Comparison of ENCODE assay signal across 22 cellular contexts in genomic region chr1:178544531-178544930, GRCh38. TPM values are rescaled to one million over a fixed set of nuclear protein-coding genes. Genes with fewer than 3 reads are reported as not detected.
A peak's percentile ranks its signal among the peaks of the same experiment; 100 is the strongest.
DNase-seq lines count a peak whose midpoint lies in the region; ATAC-seq, FAIRE-seq and TF ChIP-seq lines count a peak whose summit lies in the region.
"Had no signal": no experiment of that assay in that cellular context is flagged by ENCODE, and none has a peak within 500 bp of the region (broad histone marks: within the 10 kb centered on the region; RNA-seq: fewer than 3 reads in every experiment).

No MANE protein-coding gene starts in this region.

- no peaks in the 10 kb centered on the region for H3K9me3 ChIP-seq in CD8-positive, alpha-beta memory T cell (ENCODE audit: low read length)
- H3K9me3 ChIP-seq in PC-3 (ENCODE audit: low read length) (no peaks in the 10 kb centered on the region), neural progenitor cell (ENCODE audit: low read depth) (no peaks in the 10 kb centered on the region), pancreas (no peaks in the 10 kb centered on the region)
- H3K9me3 ChIP-seq: MG63, Peyer's patch had no signal

- no peaks in the 10 kb centered on the region for H3K9me3 Mint-ChIP-seq in CD8-positive, alpha-beta memory T cell
- no peaks in the 10 kb centered on the region for H3K9me3 Mint-ChIP-seq in neural progenitor cell
- H3K9me3 Mint-ChIP-seq: activated CD8-positive, alpha-beta T cell treated with anti-CD3 and anti-CD28 coated beads for 36 hours had no signal

- peak overlapping the region in 1 of 8 donors; percentile 14 for H3K27ac Mint-ChIP-seq in CD8-positive, alpha-beta memory T cell
- H3K27ac Mint-ChIP-seq in neural progenitor cell: no peak overlapping the region
- H3K27ac Mint-ChIP-seq: activated CD8-positive, alpha-beta T cell treated with anti-CD3 and anti-CD28 coated beads for 36 hours had no signal

- FAIRE-seq in pancreas (lab: Jason Lieb, UNC): no peak
- FAIRE-seq: HTR-8/SVneo, islet of Langerhans had no signal

- intact Hi-C loops in PC-3 (cut with micrococcal nuclease) (loop anchor here (5.0 kb wide), 1 partner anchor 108 kb away; no protein-coding TSS in a partner anchor), pancreas (cut with DNase I) (loop anchor here in 2 of 3 donors (5.0 kb wide), 2 partner anchors 208 to 458 kb away; no protein-coding TSS in a partner anchor)

- H3F3A ChIP-seq in PC-3 (ENCODE audit: low read length, unreplicated experiment): no peaks in the 10 kb centered on the region
- peaks cover 17% of the 10 kb centered on the region for H3F3A ChIP-seq in neural progenitor cell (ENCODE audit: low read depth)

- no peak overlapping the region for H3K4me3 ChIP-seq in CD8-positive, alpha-beta memory T cell (ENCODE audit: low read length)
- H3K4me3 ChIP-seq in PC-3 (ENCODE audit: low read length): no peak overlapping the region
- no peak overlapping the region for H3K4me3 ChIP-seq in epithelial cell of esophagus (ENCODE audit: low read length)
- H3K4me3 ChIP-seq in neural progenitor cell: no peak overlapping the region
- no peak overlapping the region for H3K4me3 ChIP-seq in pancreas

- WGBS in pancreas, 2 donors: 81 to 83% methylated on average over 9 of the region's 9 CpGs

- peaks cover 0 to 7% (median 0%) of the 10 kb centered on the region in 3 donors for H3K36me3 Mint-ChIP-seq in CD8-positive, alpha-beta memory T cell
- peaks cover 21% of the 10 kb centered on the region for H3K36me3 Mint-ChIP-seq in neural progenitor cell

- ATAC-seq in PC-3 (no peak), pancreas (no peak)
- ATAC-seq: activated CD8-positive, alpha-beta T cell treated with anti-CD3 and anti-CD28 coated beads for 36 hours; sciatic nerve had no signal

- peaks cover 32% of the 10 kb centered on the region for H3K79me2 ChIP-seq in PC-3 (ENCODE audit: low read length)
- no peaks in the 10 kb centered on the region for H3K79me2 ChIP-seq in neural progenitor cell (ENCODE audit: low read depth)

- no TSS peak for BruUV-seq in PC-3 (replicated peaks; lab: Mats Ljungman, UMichigan)

- H3K9ac ChIP-seq in PC-3 (ENCODE audit: low read length) (no peak overlapping the region), neural progenitor cell (no peak overlapping the region)

- H3K36me3 ChIP-seq in CD8-positive, alpha-beta memory T cell (ENCODE audit: insufficient read depth, low read length): no peaks in the 10 kb centered on the region
- peaks cover 3% of the 10 kb centered on the region; the same call in 1 of the 2 replicates for H3K36me3 ChIP-seq in PC-3 (ENCODE audit: low read depth, low read length)
- H3K36me3 ChIP-seq in neural progenitor cell: no peaks in the 10 kb centered on the region
- no peaks in the 10 kb centered on the region for H3K36me3 ChIP-seq in pancreas

- H3K4me1 Mint-ChIP-seq in CD8-positive, alpha-beta memory T cell: peaks cover 5 to 27% (median 17%) of the 10 kb centered on the region in 3 donors
- peaks cover 18% of the 10 kb centered on the region for H3K4me1 Mint-ChIP-seq in neural progenitor cell

- H4K20me1 ChIP-seq in PC-3 (ENCODE audit: low read length) (no peaks in the 10 kb centered on the region), neural progenitor cell (ENCODE audit: low read depth) (no peaks in the 10 kb centered on the region)

- H3K4me3 Mint-ChIP-seq in CD8-positive, alpha-beta memory T cell: peak overlapping the region in 5 of 7 donors; percentile 44 to 97 (median 64)
- H3K4me3 Mint-ChIP-seq in neural progenitor cell: peak overlapping the region; percentile 33

- H2AFZ ChIP-seq in PC-3 (ENCODE audit: low read length) (no peak overlapping the region), neural progenitor cell (replicated peaks) (no peak overlapping the region)

- no peak for DNase-seq in CD8-positive, alpha-beta memory T cell
- no peak for DNase-seq in PC-3
- DNase-seq in epithelial cell of esophagus (ENCODE audit: low read depth): peak; percentile 45
- no peak for DNase-seq in neural progenitor cell (ENCODE audit: low spot score)
- no peak for DNase-seq in DMS153 treated with DMSO at 0.1 percent for 48 hours (lab: John Stamatoyannopoulos, UW; ENCODE audit: unreplicated experiment)
- DNase-seq in NCI-H146 treated with DMSO at 0.1 percent for 48 hours (lab: John Stamatoyannopoulos, UW; ENCODE audit: unreplicated experiment): no peak
- DNase-seq in Kasumi-1 (lab: John Stamatoyannopoulos, UW): no peak
- no peak for DNase-seq in pancreas
- DNase-seq: activated CD8-positive, alpha-beta T cell treated with anti-CD3 and anti-CD28 coated beads for 36 hours; cortex of kidney; HCEC 1CT; mammary epithelial cell; MG63; NCI-H2081; NCI-H524 treated with DMSO at 0.1 percent for 48 hours; stimulated activated CD4-positive, alpha-beta T cell treated with anti-CD3 and anti-CD28 coated beads, Interleukin-2, amount 100 ng/mL, for 24 hours had no signal

- H3K4me2 ChIP-seq in PC-3 (ENCODE audit: low read length) (peak overlapping the region; percentile 89; the same call in 1 of the 2 replicates), neural progenitor cell (no peak overlapping the region)

- TF ChIP-seq CTCF in PC-3 (conservative IDR thresholded peaks at IDR 0.05; ENCODE audit: low read depth, low read length) (no peak), epithelial cell of esophagus (IDR thresholded peaks at IDR 0.05; ENCODE audit: insufficient read depth, low read depth, low read length, missing control alignments) (no peak), neural progenitor cell (IDR thresholded peaks at IDR 0.05) (no peak), pancreas (IDR thresholded peaks at IDR 0.05) (no peak)

- H3K27me3 ChIP-seq in CD8-positive, alpha-beta memory T cell (ENCODE audit: insufficient read depth, low read length, poor library complexity, severe bottlenecking): no peaks in the 10 kb centered on the region
- no peaks in the 10 kb centered on the region for H3K27me3 ChIP-seq in PC-3 (ENCODE audit: low read length)
- H3K27me3 ChIP-seq in neural progenitor cell: no peaks in the 10 kb centered on the region
- no peaks in the 10 kb centered on the region for H3K27me3 ChIP-seq in pancreas
- H3K27me3 ChIP-seq: MG63, Peyer's patch had no signal

- POLR2A ChIA-PET in CD8-positive, alpha-beta memory T cell (lab: Charles Lee): no interaction called here
- POLR2A ChIA-PET in PC-3 (lab: Charles Lee; ENCODE audit: unreplicated experiment): no interaction called here

- H3K9me2 ChIP-seq in PC-3 (replicated peaks; ENCODE audit: low read length): no peaks in the 10 kb centered on the region

- H3K27ac ChIP-seq in CD8-positive, alpha-beta memory T cell (ENCODE audit: low read depth, low read length): no peak overlapping the region
- H3K27ac ChIP-seq in PC-3 (ENCODE audit: low read length) (no peak overlapping the region), neural progenitor cell (no peak overlapping the region), pancreas (no peak overlapping the region)
- H3K27ac ChIP-seq: epithelial cell of prostate had no signal

- peaks cover 11% of the 10 kb centered on the region for H3K4me1 ChIP-seq in CD8-positive, alpha-beta memory T cell (ENCODE audit: insufficient read depth, low read length)
- peaks cover 39% of the 10 kb centered on the region for H3K4me1 ChIP-seq in PC-3 (ENCODE audit: insufficient read depth, low read length)
- H3K4me1 ChIP-seq in neural progenitor cell: peaks cover 5% of the 10 kb centered on the region
- H3K4me1 ChIP-seq in pancreas: no peaks in the 10 kb centered on the region

- CTCF ChIA-PET in CD8-positive, alpha-beta memory T cell (lab: Charles Lee): no interaction called here
- CTCF ChIA-PET in PC-3 (lab: Charles Lee): no interaction called here

- no peaks in the 10 kb centered on the region for H3K27me3 Mint-ChIP-seq in CD8-positive, alpha-beta memory T cell
- H3K27me3 Mint-ChIP-seq in neural progenitor cell (ENCODE audit: insufficient read depth, low read depth): peaks cover 10% of the 10 kb centered on the region
- H3K27me3 Mint-ChIP-seq: activated CD8-positive, alpha-beta T cell treated with anti-CD3 and anti-CD28 coated beads for 36 hours had no signal

RNA-seq across cellular contexts. Expression of gene TEX35, which starts 31.6 kb away (rescaled TPM):
- not detected for total RNA-seq in CD8-positive, alpha-beta memory T cell
- not detected for polyA plus RNA-seq in CD8-positive, alpha-beta memory T cell
- not detected in 2 replicates for total RNA-seq in PC-3 (2014; rRNA removed)
- not detected in 2 replicates for total RNA-seq in neural progenitor cell (ENCODE audit: low replicate concordance)
- total RNA-seq in pancreas: not detected
- not detected for polyA plus RNA-seq in pancreas
- total RNA-seq: activated CD8-positive, alpha-beta T cell treated with anti-CD3 and anti-CD28 coated beads for 36 hours; mammary epithelial cell; Peyer's patch; sciatic nerve; temporal lobe had no signal
- polyA plus RNA-seq: mammary epithelial cell had no signal

RNA-seq across cellular contexts. Expression of gene CLEC20A, which starts 47.8 kb away (rescaled TPM):
- not detected for total RNA-seq in CD8-positive, alpha-beta memory T cell
- not detected for polyA plus RNA-seq in CD8-positive, alpha-beta memory T cell
- total RNA-seq in PC-3 (2014; rRNA removed) (not detected in 2 replicates), neural progenitor cell (ENCODE audit: low replicate concordance) (not detected in 2 replicates), pancreas (not detected)
- polyA plus RNA-seq in pancreas: not detected
- total RNA-seq: activated CD8-positive, alpha-beta T cell treated with anti-CD3 and anti-CD28 coated beads for 36 hours; mammary epithelial cell; Peyer's patch; temporal lobe had no signal
- polyA plus RNA-seq: mammary epithelial cell had no signal
